ENCODE assay signal across 7 cellular contexts in the genomic region with DNA sequence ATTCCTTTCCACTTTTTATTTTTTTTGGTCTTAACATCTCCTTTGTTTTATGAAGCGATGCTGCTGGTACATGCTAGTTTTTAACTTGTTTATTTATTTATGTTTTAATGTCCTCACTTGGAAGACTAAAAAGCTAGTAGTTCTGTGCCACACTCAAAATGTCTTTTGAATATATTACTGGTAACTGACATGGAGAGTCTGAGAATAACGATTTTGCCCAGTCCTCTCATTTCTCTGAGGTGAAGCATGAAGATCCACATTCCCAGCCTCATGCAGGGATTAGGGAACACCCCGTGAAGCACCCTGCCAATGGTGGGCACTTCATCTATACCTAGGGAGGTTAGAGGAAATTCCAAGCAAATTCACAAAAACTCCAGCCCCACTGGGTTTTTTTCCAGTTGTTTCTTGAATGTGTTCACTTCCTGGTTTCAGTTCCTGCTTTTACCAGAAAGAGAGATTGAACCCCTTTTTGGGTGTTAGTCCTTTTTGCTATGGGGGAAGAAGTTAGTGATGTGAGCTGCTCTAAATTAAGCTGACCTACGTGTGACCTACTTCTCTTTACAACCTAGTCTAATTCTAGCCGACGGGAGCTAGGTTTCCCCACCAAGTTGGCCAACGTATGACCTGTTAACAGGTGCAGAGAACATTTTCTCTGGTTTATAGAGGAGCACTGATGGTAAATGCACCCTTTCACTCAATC.
DNase-seq lines count a peak whose midpoint lies in the region; ATAC-seq lines count a peak whose summit lies in the region.

No MANE protein-coding gene starts in this region.

- no peaks in the 10 kb centered on the region for H3K27me3 Mint-ChIP-seq in stimulated activated memory B cell treated with anti-CD40 and anti-IgM and Interleukin-4, amounts not matched to agents 10 μg/mL and 1 μg/mL and 100 μg/mL, for 72 hours
- H3K27me3 Mint-ChIP-seq in activated CD4-positive, alpha-beta T cell treated with anti-CD3 and anti-CD28 coated beads for 36 hours = no peaks in the 10 kb centered on the region

- H3K36me3 Mint-ChIP-seq in stimulated activated memory B cell treated with anti-CD40 and anti-IgM and Interleukin-4, amounts not matched to agents 10 μg/mL and 1 μg/mL and 100 μg/mL, for 72 hours = no peaks in the 10 kb centered on the region
- no peaks in the 10 kb centered on the region for H3K36me3 Mint-ChIP-seq in activated CD4-positive, alpha-beta T cell treated with anti-CD3 and anti-CD28 coated beads for 36 hours (ENCODE audit: low read depth)

- ATAC-seq in HG02870 (IDR thresholded peaks at IDR 0.05; ENCODE audit: unreplicated experiment) = peak; percentile 98
- ATAC-seq in stimulated activated memory B cell treated with anti-CD40 and anti-IgM and Interleukin-4, amounts not matched to agents 10 μg/mL and 1 μg/mL and 100 μg/mL, for 72 hours = peak; percentile 95
- no peak for ATAC-seq in activated CD4-positive, alpha-beta T cell treated with anti-CD3 and anti-CD28 coated beads for 36 hours

- intact Hi-C loops in activated CD4-positive, alpha-beta T cell treated with anti-CD3 and anti-CD28 coated beads for 36 hours (cut with DNase I, micrococcal nuclease) = no loop called here

- peak overlapping the region; percentile 64 for H3K27ac Mint-ChIP-seq in stimulated activated memory B cell treated with anti-CD40 and anti-IgM and Interleukin-4, amounts not matched to agents 10 μg/mL and 1 μg/mL and 100 μg/mL, for 72 hours
- H3K27ac Mint-ChIP-seq in activated CD4-positive, alpha-beta T cell treated with anti-CD3 and anti-CD28 coated beads for 36 hours = no peak overlapping the region

- POLR2A ChIA-PET in activated CD4-positive, alpha-beta T cell treated with anti-CD3 and anti-CD28 coated beads for 36 hours (lab: Charles Lee) = interaction anchor here (0.7 kb wide), 1 partner anchor 468 kb away, joined by 3 read pairs; no protein-coding TSS in a partner anchor

- CTCF ChIA-PET in activated CD4-positive, alpha-beta T cell treated with anti-CD3 and anti-CD28 coated beads for 36 hours (lab: Charles Lee) = no interaction called here

- DNase-seq in GM19240 (ENCODE audit: insufficient read length, low spot score) = peak; percentile 29
- peak; percentile 16 for DNase-seq in NAMALWA (ENCODE audit: low spot score)
- no peak for DNase-seq in NCI-H526 treated with DMSO at 0.1 percent for 48 hours (lab: John Stamatoyannopoulos, UW)
- DNase-seq in activated CD4-positive, alpha-beta T cell treated with anti-CD3 and anti-CD28 coated beads, Interleukin-2, amount 50 U/mL, for 1 hour = no peak
- no peak for DNase-seq in activated CD4-positive, alpha-beta T cell treated with anti-CD3 and anti-CD28 coated beads for 36 hours

- H3K9me3 Mint-ChIP-seq in stimulated activated memory B cell treated with anti-CD40 and anti-IgM and Interleukin-4, amounts not matched to agents 10 μg/mL and 1 μg/mL and 100 μg/mL, for 72 hours = peaks cover 3% of the 10 kb centered on the region
- no peaks in the 10 kb centered on the region for H3K9me3 Mint-ChIP-seq in activated CD4-positive, alpha-beta T cell treated with anti-CD3 and anti-CD28 coated beads for 36 hours (ENCODE audit: low read depth)

- H3K4me1 Mint-ChIP-seq in stimulated activated memory B cell treated with anti-CD40 and anti-IgM and Interleukin-4, amounts not matched to agents 10 μg/mL and 1 μg/mL and 100 μg/mL, for 72 hours = peaks cover 39% of the 10 kb centered on the region
- no peaks in the 10 kb centered on the region for H3K4me1 Mint-ChIP-seq in activated CD4-positive, alpha-beta T cell treated with anti-CD3 and anti-CD28 coated beads for 36 hours

- H3K4me3 Mint-ChIP-seq in stimulated activated memory B cell treated with anti-CD40 and anti-IgM and Interleukin-4, amounts not matched to agents 10 μg/mL and 1 μg/mL and 100 μg/mL, for 72 hours = no peak overlapping the region
- no peak overlapping the region for H3K4me3 Mint-ChIP-seq in activated CD4-positive, alpha-beta T cell treated with anti-CD3 and anti-CD28 coated beads for 36 hours

Comparison
In these comparisons a context has a peak if more than half of its experiments do, and no peak if none do; other contexts are left out.
1. DNase-seq: peak in GM19240 (single experiment) and NAMALWA (single experiment); none in NCI-H526 treated with DMSO at 0.1 percent for 48 hours (single experiment), activated CD4-positive, alpha-beta T cell treated with anti-CD3 and anti-CD28 coated beads, Interleukin-2, amount 50 U/mL, for 1 hour (single experiment) and activated CD4-positive, alpha-beta T cell treated with anti-CD3 and anti-CD28 coated beads for 36 hours (single experiment).